ENCODE assay signal across 8 cellular contexts in genomic region chr19:21603431-21604153, GRCh38.
DNase-seq lines count a peak whose midpoint lies in the region; ATAC-seq lines count a peak whose summit lies in the region.

No MANE protein-coding gene starts in this region.

- peak overlapping the region; percentile 88 to 93 (median 90) for H3K4me3 Mint-ChIP-seq in immature natural killer cell
- peak overlapping the region; percentile 84 to 94 for H3K4me3 Mint-ChIP-seq in stimulated activated naive CD8-positive, alpha-beta T cell treated with anti-CD3 and anti-CD28 coated beads, Interleukin-15, amount 100 ng/mL, for 72 hours

- peak in 1 of 2 donors; percentile 48 for ATAC-seq in activated naive CD4-positive, alpha-beta T cell treated with anti-CD3 and anti-CD28 coated beads, Interleukin-2, amount 50 U/mL, for 72 hours
- ATAC-seq in stimulated activated naive CD8-positive, alpha-beta T cell treated with anti-CD3 and anti-CD28 coated beads, Interleukin-15, amount 100 ng/mL, for 72 hours, result peak; percentile 43
- ATAC-seq in GM21390 (IDR thresholded peaks at IDR 0.05; ENCODE audit: unreplicated experiment), result no peak

- peaks cover 19 to 21% of the 10 kb centered on the region in 2 donors for H3K4me1 Mint-ChIP-seq in immature natural killer cell
- H3K4me1 Mint-ChIP-seq in stimulated activated naive CD8-positive, alpha-beta T cell treated with anti-CD3 and anti-CD28 coated beads, Interleukin-15, amount 100 ng/mL, for 72 hours, result peaks cover 26% of the 10 kb centered on the region

- DNase-seq in DMS 273 (lab: John Stamatoyannopoulos, UW; ENCODE audit: unreplicated experiment) (peak; percentile 8), DMS 273 treated with DMSO at 0.1 percent for 48 hours (lab: John Stamatoyannopoulos, UW) (no peak), immature natural killer cell (no peak), NCI-H128 (lab: John Stamatoyannopoulos, UW; ENCODE audit: unreplicated experiment) (no peak), NCI-H1417 (lab: John Stamatoyannopoulos, UW) (no peak)
- no peak for DNase-seq in activated naive CD4-positive, alpha-beta T cell treated with anti-CD3 and anti-CD28 coated beads, Interleukin-2, amount 50 U/mL, for 72 hours (ENCODE audit: low spot score in 2 of 2)
- DNase-seq in stimulated activated naive CD8-positive, alpha-beta T cell treated with anti-CD3 and anti-CD28 coated beads, Interleukin-15, amount 100 ng/mL, for 72 hours, result no peak

- peaks cover 1 to 7% (median 2%) of the 10 kb centered on the region in 3 donors for H3K27me3 Mint-ChIP-seq in immature natural killer cell (ENCODE audit: low read depth in 3 of 3)
- no peaks in the 10 kb centered on the region for H3K27me3 Mint-ChIP-seq in stimulated activated naive CD8-positive, alpha-beta T cell treated with anti-CD3 and anti-CD28 coated beads, Interleukin-15, amount 100 ng/mL, for 72 hours

- H3K27ac Mint-ChIP-seq in activated naive CD4-positive, alpha-beta T cell treated with anti-CD3 and anti-CD28 coated beads, Interleukin-2, amount 50 U/mL, for 72 hours, result peak overlapping the region; percentile 86 to 89
- peak overlapping the region; percentile 57 to 95 (median 82) for H3K27ac Mint-ChIP-seq in immature natural killer cell
- H3K27ac Mint-ChIP-seq in stimulated activated naive CD8-positive, alpha-beta T cell treated with anti-CD3 and anti-CD28 coated beads, Interleukin-15, amount 100 ng/mL, for 72 hours, result peak overlapping the region in 1 of 2 donors; percentile 97

- H3K9me3 Mint-ChIP-seq in activated naive CD4-positive, alpha-beta T cell treated with anti-CD3 and anti-CD28 coated beads, Interleukin-2, amount 50 U/mL, for 72 hours, result peaks cover 0 to 6% of the 10 kb centered on the region in 2 donors
- no peaks in the 10 kb centered on the region for H3K9me3 Mint-ChIP-seq in immature natural killer cell
- no peaks in the 10 kb centered on the region for H3K9me3 Mint-ChIP-seq in stimulated activated naive CD8-positive, alpha-beta T cell treated with anti-CD3 and anti-CD28 coated beads, Interleukin-15, amount 100 ng/mL, for 72 hours

- H3K36me3 Mint-ChIP-seq in activated naive CD4-positive, alpha-beta T cell treated with anti-CD3 and anti-CD28 coated beads, Interleukin-2, amount 50 U/mL, for 72 hours, result peaks cover 12 to 17% of the 10 kb centered on the region in 2 donors
- H3K36me3 Mint-ChIP-seq in immature natural killer cell, result peaks cover 0 to 3% (median 0%) of the 10 kb centered on the region in 3 donors
